1 cellular context compared by ENCODE assay signal in the genomic region with DNA sequence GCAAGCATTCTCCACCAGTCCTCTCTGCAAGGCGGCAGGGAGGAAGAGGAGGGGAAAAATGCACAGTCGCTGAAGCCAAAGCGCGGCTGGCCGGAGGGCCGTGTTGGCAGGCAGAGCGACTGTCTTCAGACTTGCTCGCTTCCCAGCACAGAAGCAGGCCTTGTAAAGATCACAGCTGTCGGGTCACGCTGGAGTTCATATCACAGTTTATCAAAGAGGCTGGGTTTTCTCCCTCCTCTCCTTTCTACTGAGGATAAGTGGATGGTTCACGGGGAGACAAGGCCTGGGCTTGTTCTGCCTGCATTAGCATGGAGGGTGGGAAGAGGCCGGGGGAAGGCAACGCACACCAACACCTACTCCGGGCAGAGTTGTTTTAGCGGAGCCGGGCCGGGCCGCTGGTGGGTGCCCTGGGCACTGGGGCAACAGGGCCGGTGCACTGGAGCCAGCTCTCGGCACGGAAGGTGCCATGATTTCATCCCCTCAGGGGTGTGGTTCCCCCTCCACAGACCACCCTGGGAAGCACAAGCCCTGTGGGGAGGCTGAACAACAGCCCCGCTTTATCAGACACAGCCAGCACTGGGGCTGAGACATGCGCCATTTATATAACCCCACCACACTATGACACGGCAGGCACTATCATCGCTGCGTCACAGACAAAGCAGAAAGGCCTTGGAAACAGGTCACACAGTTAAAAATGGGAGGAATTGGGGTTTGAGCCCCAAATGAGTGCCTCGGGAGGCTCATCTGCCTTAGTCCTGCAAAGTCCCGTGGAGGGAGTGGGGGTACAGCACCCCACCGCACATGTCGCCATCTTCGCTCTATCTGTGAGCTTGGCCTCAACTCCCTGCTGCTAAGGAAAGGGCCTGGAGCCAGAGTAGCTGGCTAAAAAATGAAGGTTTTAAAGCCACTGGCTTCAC.
TF ChIP-seq lines count a peak whose summit lies in the region.

No MANE protein-coding gene starts in this region.

TF ChIP-seq in HepG2, 621 proteins besides CTCF, POLR2A, EP300 and RAD21 (continued from another document and continues in another):
- TF ChIP-seq KIAA2018 (CRISPR knock-in tag; IDR thresholded peaks at IDR 0.05; ENCODE audit: borderline replicate concordance): no peak
- TF ChIP-seq THYN1 (CRISPR knock-in tag; IDR thresholded peaks at IDR 0.05; ENCODE audit: borderline replicate concordance, low read depth): no peak
- peak; percentile 11; the same call in 1 of the 2 replicates for TF ChIP-seq ZNF275 (CRISPR knock-in tag; IDR thresholded peaks at IDR 0.05; ENCODE audit: borderline replicate concordance)
- TF ChIP-seq ZNF644 (CRISPR knock-in tag; IDR thresholded peaks at IDR 0.05; ENCODE audit: low read depth): no peak
- no peak for TF ChIP-seq SMYD3 (CRISPR knock-in tag; IDR thresholded peaks at IDR 0.05)
- TF ChIP-seq, protein P1, sequence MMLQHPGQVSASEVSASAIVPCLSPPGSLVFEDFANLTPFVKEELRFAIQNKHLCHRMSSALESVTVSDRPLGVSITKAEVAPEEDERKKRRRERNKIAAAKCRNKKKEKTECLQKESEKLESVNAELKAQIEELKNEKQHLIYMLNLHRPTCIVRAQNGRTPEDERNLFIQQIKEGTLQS (CRISPR knock-in tag; IDR thresholded peaks at IDR 0.05): no peak
- TF ChIP-seq ZFP82 (CRISPR knock-in tag; IDR thresholded peaks at IDR 0.05; ENCODE audit: borderline replicate concordance): no peak
- TF ChIP-seq TCF12 (IDR thresholded peaks at IDR 0.05): no peak
- TF ChIP-seq TCF12 (CRISPR knock-in tag; IDR thresholded peaks at IDR 0.05): no peak
- peak; percentile 12 for TF ChIP-seq MED8 (CRISPR knock-in tag; IDR thresholded peaks at IDR 0.05; ENCODE audit: insufficient replicate concordance)
- no peak for TF ChIP-seq ZFP90 (CRISPR knock-in tag; IDR thresholded peaks at IDR 0.05; ENCODE audit: borderline replicate concordance)
- TF ChIP-seq ZNF546 (CRISPR knock-in tag; conservative IDR thresholded peaks at IDR 0.05): no peak
- TF ChIP-seq RARG (CRISPR knock-in tag; IDR thresholded peaks at IDR 0.05; ENCODE audit: low read depth): no peak
- 0 out of 2 replicates have a peak, but pooled peaks have one; percentile 25 for TF ChIP-seq JUN (CRISPR knock-in tag; IDR thresholded peaks at IDR 0.05)
- TF ChIP-seq ZSCAN31 (CRISPR knock-in tag; IDR thresholded peaks at IDR 0.05; ENCODE audit: low read depth): no peak
- TF ChIP-seq, protein P2, sequence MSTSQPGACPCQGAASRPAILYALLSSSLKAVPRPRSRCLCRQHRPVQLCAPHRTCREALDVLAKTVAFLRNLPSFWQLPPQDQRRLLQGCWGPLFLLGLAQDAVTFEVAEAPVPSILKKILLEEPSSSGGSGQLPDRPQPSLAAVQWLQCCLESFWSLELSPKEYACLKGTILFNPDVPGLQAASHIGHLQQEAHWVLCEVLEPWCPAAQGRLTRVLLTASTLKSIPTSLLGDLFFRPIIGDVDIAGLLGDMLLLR (CRISPR knock-in tag; IDR thresholded peaks at IDR 0.05): peak; percentile 55; the same call in 1 of the 2 replicates
- no peak for TF ChIP-seq MZF1 (CRISPR knock-in tag; IDR thresholded peaks at IDR 0.05; ENCODE audit: borderline replicate concordance)
- TF ChIP-seq MIER2 (CRISPR knock-in tag; IDR thresholded peaks at IDR 0.05): no peak
- TF ChIP-seq ZNF556 (CRISPR knock-in tag; IDR thresholded peaks at IDR 0.05; ENCODE audit: borderline replicate concordance): no peak
- TF ChIP-seq FOSL2 (CRISPR knock-in tag; IDR thresholded peaks at IDR 0.05): no peak
- TF ChIP-seq ZNF615 (CRISPR knock-in tag; IDR thresholded peaks at IDR 0.05; ENCODE audit: borderline replicate concordance): no peak
- TF ChIP-seq ARNTL (CRISPR knock-in tag; IDR thresholded peaks at IDR 0.05): no peak
- no peak for TF ChIP-seq ZBTB10 (CRISPR knock-in tag; IDR thresholded peaks at IDR 0.05; ENCODE audit: borderline replicate concordance)
- TF ChIP-seq SP140L (CRISPR knock-in tag; IDR thresholded peaks at IDR 0.05; ENCODE audit: borderline replicate concordance): no peak
- no peak for TF ChIP-seq RXRB (CRISPR knock-in tag; IDR thresholded peaks at IDR 0.05; ENCODE audit: borderline replicate concordance)
- no peak for TF ChIP-seq MLLT10 (CRISPR knock-in tag; IDR thresholded peaks at IDR 0.05)
- TF ChIP-seq NR2C2 (CRISPR knock-in tag; IDR thresholded peaks at IDR 0.05; ENCODE audit: borderline replicate concordance): no peak
- peak; percentile 61 for TF ChIP-seq SRSF1 (optimal IDR thresholded peaks at IDR 0.05; ENCODE audit: low read depth, low read length)
- no peak for TF ChIP-seq MTF2 (CRISPR knock-in tag; IDR thresholded peaks at IDR 0.05; ENCODE audit: borderline replicate concordance)
- TF ChIP-seq NPAS2 (CRISPR knock-in tag; IDR thresholded peaks at IDR 0.05; ENCODE audit: borderline replicate concordance): no peak
- TF ChIP-seq ZNF317 (CRISPR knock-in tag; IDR thresholded peaks at IDR 0.05): no peak
- TF ChIP-seq DNMT3B (CRISPR knock-in tag; conservative IDR thresholded peaks at IDR 0.05): no peak
- TF ChIP-seq KDM5A (IDR thresholded peaks at IDR 0.05; ENCODE audit: borderline replicate concordance, low read length): no peak
- TF ChIP-seq ZNF251 (CRISPR knock-in tag; IDR thresholded peaks at IDR 0.05): no peak
- TF ChIP-seq RNF2 (conservative IDR thresholded peaks at IDR 0.05; ENCODE audit: low read depth): 0 out of 2 replicates have a peak, but pooled peaks have one; percentile 4
- TF ChIP-seq, protein P3, sequence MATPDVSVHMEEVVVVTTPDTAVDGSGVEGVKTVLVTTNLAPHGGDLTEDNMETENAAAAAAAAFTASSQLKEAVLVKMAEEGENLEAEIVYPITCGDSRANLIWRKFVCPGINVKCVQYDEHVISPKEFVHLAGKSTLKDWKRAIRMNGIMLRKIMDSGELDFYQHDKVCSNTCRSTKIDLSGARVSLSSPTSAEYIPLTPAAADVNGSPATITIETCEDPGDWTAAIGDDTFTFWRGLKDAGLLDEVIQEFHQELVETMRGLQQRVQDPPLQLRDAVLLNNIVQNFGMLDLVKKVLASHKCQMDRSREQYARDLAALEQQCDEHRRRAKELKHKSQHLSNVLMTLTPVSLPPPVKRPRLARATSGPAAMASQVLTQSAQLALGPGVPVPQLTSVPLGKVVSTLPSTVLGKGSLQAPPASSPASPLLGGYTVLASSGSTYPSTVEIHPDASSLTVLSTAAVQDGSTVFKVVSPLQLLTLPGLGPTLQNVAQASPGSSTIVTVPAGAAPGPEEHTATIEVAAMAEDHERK (CRISPR knock-in tag; IDR thresholded peaks at IDR 0.05; ENCODE audit: low read depth): no peak
- no peak for TF ChIP-seq ESRRA (CRISPR knock-in tag; IDR thresholded peaks at IDR 0.05; ENCODE audit: low read depth)
- TF ChIP-seq ZNF30 (CRISPR knock-in tag; IDR thresholded peaks at IDR 0.05): no peak
- TF ChIP-seq, protein P4, sequence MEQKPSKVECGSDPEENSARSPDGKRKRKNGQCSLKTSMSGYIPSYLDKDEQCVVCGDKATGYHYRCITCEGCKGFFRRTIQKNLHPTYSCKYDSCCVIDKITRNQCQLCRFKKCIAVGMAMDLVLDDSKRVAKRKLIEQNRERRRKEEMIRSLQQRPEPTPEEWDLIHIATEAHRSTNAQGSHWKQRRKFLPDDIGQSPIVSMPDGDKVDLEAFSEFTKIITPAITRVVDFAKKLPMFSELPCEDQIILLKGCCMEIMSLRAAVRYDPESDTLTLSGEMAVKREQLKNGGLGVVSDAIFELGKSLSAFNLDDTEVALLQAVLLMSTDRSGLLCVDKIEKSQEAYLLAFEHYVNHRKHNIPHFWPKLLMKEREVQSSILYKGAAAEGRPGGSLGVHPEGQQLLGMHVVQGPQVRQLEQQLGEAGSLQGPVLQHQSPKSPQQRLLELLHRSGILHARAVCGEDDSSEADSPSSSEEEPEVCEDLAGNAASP (CRISPR knock-in tag; IDR thresholded peaks at IDR 0.05; ENCODE audit: borderline replicate concordance): no peak
- no peak for TF ChIP-seq ZIK1 (CRISPR knock-in tag; IDR thresholded peaks at IDR 0.05; ENCODE audit: borderline replicate concordance, low read depth)
- TF ChIP-seq ZNF264 (CRISPR knock-in tag; IDR thresholded peaks at IDR 0.05): no peak
- no peak for TF ChIP-seq ZNF747 (CRISPR knock-in tag; IDR thresholded peaks at IDR 0.05; ENCODE audit: borderline replicate concordance)
- peak; percentile 82; the same call in 1 of the 2 replicates for TF ChIP-seq SSRP1 (CRISPR knock-in tag; IDR thresholded peaks at IDR 0.05)
